In genomic region chr7:2662273-2663120, GRCh38 we compare ENCODE assay signal across 14 cellular contexts. TPM values are rescaled to one million over a fixed set of nuclear protein-coding genes. Genes with fewer than 3 reads are reported as not detected.
"Had no signal": no experiment of that assay in that cellular context is flagged by ENCODE, and none has a peak within 500 bp of the region (broad histone marks: within the 10 kb centered on the region; RNA-seq: fewer than 3 reads in every experiment).

No MANE protein-coding gene starts in this region.

- H3K4me3 ChIP-seq: breast epithelium, gastrocnemius medialis, lung, upper lobe of right lung had no signal

- H3K36me3 Mint-ChIP-seq: activated CD8-positive, alpha-beta memory T cell treated with anti-CD3 and anti-CD28 coated beads, Interleukin-2, amount 10 ng/mL, durations not matched to agents 7 days and 5 days; activated naive CD8-positive, alpha-beta T cell had no signal

- ATAC-seq: activated CD8-positive, alpha-beta memory T cell treated with anti-CD3 and anti-CD28 coated beads, Interleukin-2, amount 10 ng/mL, durations not matched to agents 7 days and 5 days; stimulated activated naive CD8-positive, alpha-beta T cell treated with anti-CD3 and anti-CD28 coated beads, Interleukin-15, Interleukin-2, amounts not matched to agents 100 U/mL and 50 U/mL, for 24 hours had no signal

- H3K27me3 ChIP-seq: breast epithelium, upper lobe of right lung had no signal

- H3K27ac ChIP-seq: breast epithelium, gastrocnemius medialis, upper lobe of right lung had no signal

- H3K27ac Mint-ChIP-seq: activated CD8-positive, alpha-beta memory T cell treated with anti-CD3 and anti-CD28 coated beads, Interleukin-2, amount 10 ng/mL, durations not matched to agents 7 days and 5 days; activated naive CD8-positive, alpha-beta T cell; activated T-cell treated with anti-CD3 and anti-CD28 coated beads, Interleukin-2, amount 50 U/mL, for 24 hours had no signal

- H3K9me3 Mint-ChIP-seq: activated T-cell treated with anti-CD3 and anti-CD28 coated beads, Interleukin-2, amount 50 U/mL, for 24 hours; naive B cell had no signal

- DNase-seq: activated CD8-positive, alpha-beta memory T cell treated with anti-CD3 and anti-CD28 coated beads, Interleukin-2, amount 10 ng/mL, durations not matched to agents 7 days and 5 days; activated gamma-delta T cell; activated T-cell treated with anti-CD3 and anti-CD28 coated beads, Interleukin-2, amount 50 U/mL, for 24 hours; islet precursor cell; naive B cell; stimulated activated CD4-positive, alpha-beta T cell treated with anti-CD3 and anti-CD28 coated beads, Interleukin-2, amount 100 ng/mL, for 48 hours; stimulated activated naive CD8-positive, alpha-beta T cell treated with anti-CD3 and anti-CD28 coated beads, Interleukin-15, Interleukin-2, amounts not matched to agents 100 U/mL and 50 U/mL, for 24 hours; T-helper 2 cell; upper lobe of right lung had no signal

- H3K9me3 ChIP-seq: gastrocnemius medialis, neutrophil, upper lobe of right lung had no signal

- H3K36me3 ChIP-seq: breast epithelium had no signal

- H3K4me1 ChIP-seq: breast epithelium had no signal

- H3K4me3 Mint-ChIP-seq: activated CD8-positive, alpha-beta memory T cell treated with anti-CD3 and anti-CD28 coated beads, Interleukin-2, amount 10 ng/mL, durations not matched to agents 7 days and 5 days; activated naive CD8-positive, alpha-beta T cell; activated T-cell treated with anti-CD3 and anti-CD28 coated beads, Interleukin-2, amount 50 U/mL, for 24 hours; naive B cell had no signal

- H3K27me3 Mint-ChIP-seq: activated naive CD8-positive, alpha-beta T cell had no signal

RNA-seq across cellular contexts. Expression of gene AMZ1, which starts 25.5 kb away (rescaled TPM):
- total RNA-seq: gastrocnemius medialis had no signal
